ENCODE assay signal across 17 cellular contexts in the genomic region with DNA sequence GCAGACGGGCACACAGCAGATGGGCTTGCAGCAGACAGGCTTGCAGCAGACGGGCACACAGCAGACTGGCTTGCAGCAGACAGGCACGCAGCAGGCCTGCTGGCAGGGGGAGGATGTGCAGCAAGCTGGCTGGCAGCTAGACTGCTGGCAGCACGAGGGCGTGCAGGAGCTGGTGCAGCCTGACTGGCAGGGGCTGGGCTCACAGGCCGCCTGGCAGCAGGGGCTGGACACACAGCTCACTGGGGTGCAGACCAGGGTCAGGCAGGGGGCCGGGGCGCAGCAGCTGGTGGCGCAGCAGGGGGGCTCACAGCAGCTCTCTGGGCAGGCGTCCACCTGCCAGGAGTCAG. TPM values are rescaled to one million over a fixed set of nuclear protein-coding genes. Genes with fewer than 3 reads are reported as not detected.
"Had no signal": no experiment of that assay in that cellular context is flagged by ENCODE, and none has a peak within 500 bp of the region (broad histone marks: within the 10 kb centered on the region; RNA-seq: fewer than 3 reads in every experiment).

No MANE protein-coding gene starts in this region.

RNA-seq across cellular contexts. Expression of a gene that starts 0.3 kb away (rescaled TPM):
- total RNA-seq: activated B cell treated with CpG ODN at 0.5 μM for 24 hours; activated CD4-positive, alpha-beta memory T cell treated with anti-CD3 and anti-CD28 coated beads for 36 hours; activated CD4-positive, alpha-beta T cell treated with anti-CD3 and anti-CD28 coated beads, Interleukin-2, amount 10 ng/mL, durations not matched to agents 24 days and 14 days; activated CD8-positive, alpha-beta T cell treated with anti-CD3 and anti-CD28 coated beads for 36 hours; activated naive CD4-positive, alpha-beta T cell treated with anti-CD3 and anti-CD28 coated beads for 36 hours; activated naive CD4-positive, alpha-beta T cell treated with anti-CD3 and anti-CD28 coated beads, Interleukin-2, amount 50 U/mL, for 72 hours; activated naive CD8-positive, alpha-beta T cell treated with anti-CD3 and anti-CD28 coated beads for 36 hours; activated T-cell treated with anti-CD3 and anti-CD28 coated beads, Interleukin-2, amount 50 U/mL, for 4 hours; activated T-cell treated with anti-CD3 and anti-CD28 coated beads, Interleukin-2, amount 50 U/mL, for 72 hours; activated T-helper 1 cell treated with anti-CD3 and anti-CD28 coated beads, Interleukin-12 subunit alpha, Interleukin-12 subunit beta, Interleukin-2, Interleukin-4 antibody, amounts not matched to agents 30 ng/mL and 10 ng/mL and 1 ng/mL, durations not matched to agents 14 hours and 24 hours and 36 hours; activated T-helper 17 cell treated with anti-CD3 and anti-CD28 coated beads, Interleukin-2, amount 50 U/mL, for 72 hours; adrenal gland; aorta; astrocyte; body of pancreas; breast epithelium; cardiac septum had no signal
- polyA plus RNA-seq: adrenal gland, aorta had no signal

RNA-seq across cellular contexts. Expression of a gene that starts 7.0 kb away (rescaled TPM):
- total RNA-seq: activated B cell treated with CpG ODN at 0.5 μM for 24 hours; activated CD4-positive, alpha-beta memory T cell treated with anti-CD3 and anti-CD28 coated beads for 36 hours; activated CD4-positive, alpha-beta T cell treated with anti-CD3 and anti-CD28 coated beads, Interleukin-2, amount 10 ng/mL, durations not matched to agents 24 days and 14 days; activated CD8-positive, alpha-beta T cell treated with anti-CD3 and anti-CD28 coated beads for 36 hours; activated naive CD4-positive, alpha-beta T cell treated with anti-CD3 and anti-CD28 coated beads for 36 hours; activated naive CD4-positive, alpha-beta T cell treated with anti-CD3 and anti-CD28 coated beads, Interleukin-2, amount 50 U/mL, for 72 hours; activated naive CD8-positive, alpha-beta T cell treated with anti-CD3 and anti-CD28 coated beads for 36 hours; activated T-cell treated with anti-CD3 and anti-CD28 coated beads, Interleukin-2, amount 50 U/mL, for 4 hours; activated T-cell treated with anti-CD3 and anti-CD28 coated beads, Interleukin-2, amount 50 U/mL, for 72 hours; activated T-helper 1 cell treated with anti-CD3 and anti-CD28 coated beads, Interleukin-12 subunit alpha, Interleukin-12 subunit beta, Interleukin-2, Interleukin-4 antibody, amounts not matched to agents 30 ng/mL and 10 ng/mL and 1 ng/mL, durations not matched to agents 14 hours and 24 hours and 36 hours; activated T-helper 17 cell treated with anti-CD3 and anti-CD28 coated beads, Interleukin-2, amount 50 U/mL, for 72 hours; adrenal gland; aorta; astrocyte; body of pancreas; breast epithelium; cardiac septum had no signal
- polyA plus RNA-seq: adrenal gland, aorta had no signal

RNA-seq across cellular contexts. Expression of a gene that starts 15.2 kb away (rescaled TPM):
- total RNA-seq: activated B cell treated with CpG ODN at 0.5 μM for 24 hours; activated CD4-positive, alpha-beta memory T cell treated with anti-CD3 and anti-CD28 coated beads for 36 hours; activated CD4-positive, alpha-beta T cell treated with anti-CD3 and anti-CD28 coated beads, Interleukin-2, amount 10 ng/mL, durations not matched to agents 24 days and 14 days; activated CD8-positive, alpha-beta T cell treated with anti-CD3 and anti-CD28 coated beads for 36 hours; activated naive CD4-positive, alpha-beta T cell treated with anti-CD3 and anti-CD28 coated beads for 36 hours; activated naive CD4-positive, alpha-beta T cell treated with anti-CD3 and anti-CD28 coated beads, Interleukin-2, amount 50 U/mL, for 72 hours; activated naive CD8-positive, alpha-beta T cell treated with anti-CD3 and anti-CD28 coated beads for 36 hours; activated T-cell treated with anti-CD3 and anti-CD28 coated beads, Interleukin-2, amount 50 U/mL, for 4 hours; activated T-cell treated with anti-CD3 and anti-CD28 coated beads, Interleukin-2, amount 50 U/mL, for 72 hours; activated T-helper 1 cell treated with anti-CD3 and anti-CD28 coated beads, Interleukin-12 subunit alpha, Interleukin-12 subunit beta, Interleukin-2, Interleukin-4 antibody, amounts not matched to agents 30 ng/mL and 10 ng/mL and 1 ng/mL, durations not matched to agents 14 hours and 24 hours and 36 hours; activated T-helper 17 cell treated with anti-CD3 and anti-CD28 coated beads, Interleukin-2, amount 50 U/mL, for 72 hours; adrenal gland; aorta; astrocyte; body of pancreas; breast epithelium; cardiac septum had no signal
- polyA plus RNA-seq: adrenal gland, aorta had no signal

RNA-seq across cellular contexts. Expression of a gene that starts 18.3 kb away (rescaled TPM):
- total RNA-seq: activated B cell treated with CpG ODN at 0.5 μM for 24 hours; activated CD4-positive, alpha-beta memory T cell treated with anti-CD3 and anti-CD28 coated beads for 36 hours; activated CD4-positive, alpha-beta T cell treated with anti-CD3 and anti-CD28 coated beads, Interleukin-2, amount 10 ng/mL, durations not matched to agents 24 days and 14 days; activated CD8-positive, alpha-beta T cell treated with anti-CD3 and anti-CD28 coated beads for 36 hours; activated naive CD4-positive, alpha-beta T cell treated with anti-CD3 and anti-CD28 coated beads for 36 hours; activated naive CD4-positive, alpha-beta T cell treated with anti-CD3 and anti-CD28 coated beads, Interleukin-2, amount 50 U/mL, for 72 hours; activated naive CD8-positive, alpha-beta T cell treated with anti-CD3 and anti-CD28 coated beads for 36 hours; activated T-cell treated with anti-CD3 and anti-CD28 coated beads, Interleukin-2, amount 50 U/mL, for 4 hours; activated T-cell treated with anti-CD3 and anti-CD28 coated beads, Interleukin-2, amount 50 U/mL, for 72 hours; activated T-helper 1 cell treated with anti-CD3 and anti-CD28 coated beads, Interleukin-12 subunit alpha, Interleukin-12 subunit beta, Interleukin-2, Interleukin-4 antibody, amounts not matched to agents 30 ng/mL and 10 ng/mL and 1 ng/mL, durations not matched to agents 14 hours and 24 hours and 36 hours; activated T-helper 17 cell treated with anti-CD3 and anti-CD28 coated beads, Interleukin-2, amount 50 U/mL, for 72 hours; adrenal gland; aorta; astrocyte; body of pancreas; breast epithelium; cardiac septum had no signal
- polyA plus RNA-seq: adrenal gland, aorta had no signal

RNA-seq across cellular contexts. Expression of a gene that starts 22.1 kb away (rescaled TPM):
- total RNA-seq: activated B cell treated with CpG ODN at 0.5 μM for 24 hours; activated CD4-positive, alpha-beta memory T cell treated with anti-CD3 and anti-CD28 coated beads for 36 hours; activated CD4-positive, alpha-beta T cell treated with anti-CD3 and anti-CD28 coated beads, Interleukin-2, amount 10 ng/mL, durations not matched to agents 24 days and 14 days; activated CD8-positive, alpha-beta T cell treated with anti-CD3 and anti-CD28 coated beads for 36 hours; activated naive CD4-positive, alpha-beta T cell treated with anti-CD3 and anti-CD28 coated beads for 36 hours; activated naive CD4-positive, alpha-beta T cell treated with anti-CD3 and anti-CD28 coated beads, Interleukin-2, amount 50 U/mL, for 72 hours; activated naive CD8-positive, alpha-beta T cell treated with anti-CD3 and anti-CD28 coated beads for 36 hours; activated T-cell treated with anti-CD3 and anti-CD28 coated beads, Interleukin-2, amount 50 U/mL, for 4 hours; activated T-cell treated with anti-CD3 and anti-CD28 coated beads, Interleukin-2, amount 50 U/mL, for 72 hours; activated T-helper 1 cell treated with anti-CD3 and anti-CD28 coated beads, Interleukin-12 subunit alpha, Interleukin-12 subunit beta, Interleukin-2, Interleukin-4 antibody, amounts not matched to agents 30 ng/mL and 10 ng/mL and 1 ng/mL, durations not matched to agents 14 hours and 24 hours and 36 hours; activated T-helper 17 cell treated with anti-CD3 and anti-CD28 coated beads, Interleukin-2, amount 50 U/mL, for 72 hours; adrenal gland; aorta; astrocyte; body of pancreas; breast epithelium; cardiac septum had no signal
- polyA plus RNA-seq: adrenal gland, aorta had no signal
